In the genomic region with DNA sequence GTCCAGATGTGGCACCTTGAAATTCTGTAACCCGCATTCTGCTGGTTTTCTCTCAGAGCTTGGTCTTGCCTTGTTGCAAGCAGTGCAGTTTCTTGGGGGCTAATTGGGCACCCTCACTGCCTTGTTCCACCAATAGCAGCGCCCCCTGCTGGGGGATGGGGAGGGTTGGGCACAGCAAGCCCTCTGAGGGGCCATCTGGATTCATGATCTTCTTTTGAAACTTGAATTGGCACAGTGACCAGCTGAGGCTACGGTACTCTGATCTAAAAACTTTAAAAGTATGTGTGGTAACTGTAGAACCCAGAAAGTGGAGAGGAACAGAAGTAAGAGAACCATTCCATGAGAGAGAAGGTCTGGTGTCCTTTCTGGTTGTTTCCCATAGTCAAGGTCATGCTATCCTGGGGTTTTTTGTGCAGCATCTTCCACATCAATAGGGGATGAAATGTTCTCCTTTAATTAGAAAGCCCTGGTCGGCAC, we compare ENCODE assay signal across 1 cellular context.
TF ChIP-seq lines count a peak whose summit lies in the region.

No MANE protein-coding gene starts in this region.

TF ChIP-seq in WTC11, 78 proteins besides CTCF, POLR2A, EP300 and RAD21 (continued from another document):
- TF ChIP-seq, protein P1, sequence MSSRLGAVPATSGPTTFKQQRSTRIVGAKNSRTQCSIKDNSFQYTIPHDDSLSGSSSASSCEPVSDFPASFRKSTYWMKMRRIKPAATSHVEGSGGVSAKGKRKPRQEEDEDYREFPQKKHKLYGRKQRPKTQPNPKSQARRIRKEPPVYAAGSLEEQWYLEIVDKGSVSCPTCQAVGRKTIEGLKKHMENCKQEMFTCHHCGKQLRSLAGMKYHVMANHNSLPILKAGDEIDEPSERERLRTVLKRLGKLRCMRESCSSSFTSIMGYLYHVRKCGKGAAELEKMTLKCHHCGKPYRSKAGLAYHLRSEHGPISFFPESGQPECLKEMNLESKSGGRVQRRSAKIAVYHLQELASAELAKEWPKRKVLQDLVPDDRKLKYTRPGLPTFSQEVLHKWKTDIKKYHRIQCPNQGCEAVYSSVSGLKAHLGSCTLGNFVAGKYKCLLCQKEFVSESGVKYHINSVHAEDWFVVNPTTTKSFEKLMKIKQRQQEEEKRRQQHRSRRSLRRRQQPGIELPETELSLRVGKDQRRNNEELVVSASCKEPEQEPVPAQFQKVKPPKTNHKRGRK (CRISPR knock-in tag; IDR thresholded peaks at IDR 0.05; ENCODE audit: borderline replicate concordance), result no peak
- TF ChIP-seq, protein P2, sequence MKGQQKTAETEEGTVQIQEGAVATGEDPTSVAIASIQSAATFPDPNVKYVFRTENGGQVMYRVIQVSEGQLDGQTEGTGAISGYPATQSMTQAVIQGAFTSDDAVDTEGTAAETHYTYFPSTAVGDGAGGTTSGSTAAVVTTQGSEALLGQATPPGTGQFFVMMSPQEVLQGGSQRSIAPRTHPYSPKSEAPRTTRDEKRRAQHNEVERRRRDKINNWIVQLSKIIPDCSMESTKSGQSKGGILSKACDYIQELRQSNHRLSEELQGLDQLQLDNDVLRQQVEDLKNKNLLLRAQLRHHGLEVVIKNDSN (CRISPR knock-in tag; IDR thresholded peaks at IDR 0.05), result no peak
- TF ChIP-seq TP53 (CRISPR knock-in tag; IDR thresholded peaks at IDR 0.05), result no peak
- TF ChIP-seq, protein P3, sequence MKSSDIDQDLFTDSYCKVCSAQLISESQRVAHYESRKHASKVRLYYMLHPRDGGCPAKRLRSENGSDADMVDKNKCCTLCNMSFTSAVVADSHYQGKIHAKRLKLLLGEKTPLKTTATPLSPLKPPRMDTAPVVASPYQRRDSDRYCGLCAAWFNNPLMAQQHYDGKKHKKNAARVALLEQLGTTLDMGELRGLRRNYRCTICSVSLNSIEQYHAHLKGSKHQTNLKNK (CRISPR knock-in tag; IDR thresholded peaks at IDR 0.05), result no peak
